7 cellular contexts compared by ENCODE assay signal in the genomic region with DNA sequence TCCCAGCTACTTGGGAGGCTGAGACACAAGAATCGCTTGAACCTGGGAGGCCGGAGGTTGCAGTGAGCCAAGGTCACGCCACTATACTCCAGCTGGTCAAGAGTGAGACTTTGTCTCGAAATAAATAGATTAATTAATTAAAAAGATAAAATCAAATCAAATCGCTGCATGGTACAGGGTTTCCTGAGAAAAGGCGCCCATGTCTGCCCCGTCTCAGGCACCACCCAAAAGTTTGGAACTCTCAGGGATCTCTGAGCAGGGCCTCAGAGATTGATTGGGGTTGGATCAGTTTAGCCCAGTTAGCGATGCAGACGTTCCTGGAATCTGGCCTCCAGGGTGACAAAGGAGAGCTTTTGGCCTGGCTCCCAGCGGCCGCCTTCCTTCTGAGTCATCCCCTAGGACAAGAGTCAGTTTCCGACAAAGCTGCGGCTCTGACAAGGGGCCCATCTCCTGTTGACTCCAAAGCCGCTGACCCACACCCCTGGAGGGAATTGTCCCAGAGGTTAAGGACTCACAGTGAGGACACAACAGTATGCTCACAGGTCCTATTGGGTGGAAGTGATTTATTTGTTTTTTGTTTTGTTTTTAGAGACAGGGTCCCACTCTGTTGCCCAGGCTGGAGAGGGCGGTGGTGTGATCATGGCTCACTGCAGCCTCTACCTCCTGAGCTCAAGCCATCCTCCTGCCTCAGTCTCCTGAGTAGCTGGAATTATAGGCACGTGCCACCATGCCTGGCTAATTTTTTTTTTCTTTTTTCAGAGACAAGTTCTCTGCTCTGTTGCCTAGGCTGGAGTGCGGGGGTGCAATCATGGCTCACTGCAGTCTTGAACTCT. TPM values are rescaled to one million over a fixed set of nuclear protein-coding genes. Genes with fewer than 3 reads are reported as not detected.
DNase-seq lines count a peak whose midpoint lies in the region; ATAC-seq, FAIRE-seq and TF ChIP-seq lines count a peak whose summit lies in the region.
"Had no signal": no experiment of that assay in that cellular context is flagged by ENCODE, and none has a peak within 500 bp of the region (broad histone marks: within the 10 kb centered on the region; RNA-seq: fewer than 3 reads in every experiment).

No MANE protein-coding gene starts in this region.

- no peaks in the 10 kb centered on the region for H3K4me1 Mint-ChIP-seq in progenitor cell of endocrine pancreas (ENCODE audit: low read depth)

- no peaks in the 10 kb centered on the region for H3K27me3 Mint-ChIP-seq in progenitor cell of endocrine pancreas

- WGBS in pancreas, 2 donors = 85 to 92% methylated on average over 17 of the region's 17 CpGs
- WGBS in suprapubic skin = 62% methylated on average over 17 of the region's 17 CpGs

- ATAC-seq in pancreas = peak in 3 of 4 donors; percentile 44 to 59 (median 51)
- no peak for ATAC-seq in HG02642 (IDR thresholded peaks at IDR 0.05; ENCODE audit: poor library complexity, unreplicated experiment)

- H3K36me3 ChIP-seq in pancreas = no peaks in the 10 kb centered on the region
- peaks cover 9% of the 10 kb centered on the region for H3K36me3 ChIP-seq in suprapubic skin

- intact Hi-C loops in pancreas (cut with DNase I) = no loop called here

- no peak overlapping the region for H3K4me3 Mint-ChIP-seq in progenitor cell of endocrine pancreas (ENCODE audit: low read depth)

- no peak for TF ChIP-seq EP300 in suprapubic skin (IDR thresholded peaks at IDR 0.05)

- H3K9me3 ChIP-seq in pancreas (no peaks in the 10 kb centered on the region), suprapubic skin (no peaks in the 10 kb centered on the region)

- no peaks in the 10 kb centered on the region for H3K9me3 Mint-ChIP-seq in progenitor cell of endocrine pancreas (ENCODE audit: low read depth)

- no peak for FAIRE-seq in pancreas (lab: Jason Lieb, UNC)
- FAIRE-seq: TTC549 had no signal

- TF ChIP-seq POLR2A in suprapubic skin (IDR thresholded peaks at IDR 0.05) = no peak

- no peaks in the 10 kb centered on the region for H3K27me3 ChIP-seq in pancreas
- H3K27me3 ChIP-seq in suprapubic skin = no peaks in the 10 kb centered on the region

- H3K27ac ChIP-seq in pancreas (peak overlapping the region in 1 of 4 donors; percentile 4), suprapubic skin (no peak overlapping the region)

- H3K27ac Mint-ChIP-seq in progenitor cell of endocrine pancreas = no peak overlapping the region

- DNase-seq in HS-5 (ENCODE audit: low read depth) (peak; percentile 49), choroid plexus epithelial cell (ENCODE audit: low read depth) (peak; percentile 70), pancreas (peak in 1 of 6 donors; percentile 33), suprapubic skin (ENCODE audit: low spot score in 2 of 2) (no peak), progenitor cell of endocrine pancreas (ENCODE audit: low spot score, unreplicated experiment) (no peak)

- H3K4me3 ChIP-seq in choroid plexus epithelial cell (ENCODE audit: low read depth, low read length) (no peak overlapping the region), pancreas (no peak overlapping the region), suprapubic skin (no peak overlapping the region)

- no peak for TF ChIP-seq CTCF in choroid plexus epithelial cell (conservative IDR thresholded peaks at IDR 0.05; ENCODE audit: low read depth, low read length)
- TF ChIP-seq CTCF in pancreas (IDR thresholded peaks at IDR 0.05) = no peak
- no peak for TF ChIP-seq CTCF in suprapubic skin (IDR thresholded peaks at IDR 0.05)
- no peak for TF ChIP-seq CTCF in progenitor cell of endocrine pancreas (IDR thresholded peaks at IDR 0.05; ENCODE audit: unreplicated experiment)

- peaks cover 6% of the 10 kb centered on the region for H3K36me3 Mint-ChIP-seq in progenitor cell of endocrine pancreas (ENCODE audit: insufficient read depth)

- H3K4me1 ChIP-seq in pancreas = no peaks in the 10 kb centered on the region
- peaks cover 3% of the 10 kb centered on the region for H3K4me1 ChIP-seq in suprapubic skin

RNA-seq across cellular contexts. Expression of gene ORAI2, which starts 6.8 kb away (rescaled TPM):
- total RNA-seq in pancreas = 10 to 100 TPM in 2 of 6 donors, 1 to 10 TPM in 4; 4.8 to 13.5 (median 7.1) TPM
- 1 to 10 TPM; 4.1 to 8.6 TPM for polyA plus RNA-seq in pancreas
- total RNA-seq in suprapubic skin = 1 to 10 TPM; 4.3 to 7.0 (median 5.0) TPM
- 35.4 and 41.8 TPM in 2 replicates for total RNA-seq in progenitor cell of endocrine pancreas

RNA-seq across cellular contexts. Expression of gene ALKBH4, which starts 24.5 kb away (rescaled TPM):
- 1 to 10 TPM; 3.5 to 6.9 (median 5.3) TPM for total RNA-seq in pancreas
- polyA plus RNA-seq in pancreas = 1 to 10 TPM; 7.3 to 9.3 TPM
- 10 to 100 TPM; 17.9 to 41.1 (median 26.7) TPM for total RNA-seq in suprapubic skin
- total RNA-seq in progenitor cell of endocrine pancreas = 14.3 and 16.4 TPM in 2 replicates

RNA-seq across cellular contexts. Expression of gene LRWD1, which starts 24.6 kb away (rescaled TPM):
- total RNA-seq in pancreas (1 to 10 TPM; 5.1 to 9.3 (median 7.6) TPM), suprapubic skin (10 to 100 TPM in 3 of 4 donors, 1 to 10 TPM in 1; 9.8 to 19.2 (median 16.4) TPM), progenitor cell of endocrine pancreas (27.7 and 31.8 TPM in 2 replicates)
- 10 to 100 TPM; 12.3 to 18.4 TPM for polyA plus RNA-seq in pancreas

RNA-seq across cellular contexts. Expression of gene POLR2J, which starts 38.5 kb away (rescaled TPM):
- total RNA-seq in pancreas (10 to 100 TPM; 16.5 to 20.6 (median 17.7) TPM), suprapubic skin (10 to 100 TPM in 3 of 4 donors, 1 to 10 TPM in 1; 9.5 to 29.0 (median 19.3) TPM), progenitor cell of endocrine pancreas (48.6 and 50.5 TPM in 2 replicates)
- polyA plus RNA-seq in pancreas = 10 to 100 TPM; 56.3 to 59.8 TPM

RNA-seq across cellular contexts. Expression of gene PRKRIP1, which starts 44.0 kb away (rescaled TPM):
- total RNA-seq in pancreas (10 to 100 TPM in 4 of 6 donors, 1 to 10 TPM in 2; 9.1 to 13.8 (median 10.8) TPM), suprapubic skin (10 to 100 TPM; 21.5 to 54.7 (median 23.3) TPM), progenitor cell of endocrine pancreas (44.8 and 45.0 TPM in 2 replicates)
- polyA plus RNA-seq in pancreas = 10 to 100 TPM; 34.3 to 40.1 TPM

Comparison
In these comparisons a context has a peak if more than half of its experiments do, and no peak if none do; other contexts are left out.
1. DNase-seq: peak in HS-5 (single experiment) and choroid plexus epithelial cell (single experiment); none in suprapubic skin (0 of 2) and progenitor cell of endocrine pancreas (single experiment).